ENCODE assay signal across 1 cellular context in genomic region chr22:37818397-37819099, GRCh38.
TF ChIP-seq lines count a peak whose summit lies in the region.

No MANE protein-coding gene starts in this region.

TF ChIP-seq in HCT116, 20 proteins besides CTCF, POLR2A, EP300 and RAD21 (continued from another document):
- TF ChIP-seq REST (IDR thresholded peaks at IDR 0.05; ENCODE audit: low read depth) (no peak), MAX (IDR thresholded peaks at IDR 0.05) (no peak), ELF1 (IDR thresholded peaks at IDR 0.05; ENCODE audit: borderline replicate concordance, low read depth) (no peak), ZNF274 (IDR thresholded peaks at IDR 0.05; ENCODE audit: low read depth, low read length) (no peak), ZFX (IDR thresholded peaks at IDR 0.05) (no peak), ATF3 (IDR thresholded peaks at IDR 0.05) (no peak)
